Comparison of ENCODE assay signal across 9 cellular contexts in the genomic region with DNA sequence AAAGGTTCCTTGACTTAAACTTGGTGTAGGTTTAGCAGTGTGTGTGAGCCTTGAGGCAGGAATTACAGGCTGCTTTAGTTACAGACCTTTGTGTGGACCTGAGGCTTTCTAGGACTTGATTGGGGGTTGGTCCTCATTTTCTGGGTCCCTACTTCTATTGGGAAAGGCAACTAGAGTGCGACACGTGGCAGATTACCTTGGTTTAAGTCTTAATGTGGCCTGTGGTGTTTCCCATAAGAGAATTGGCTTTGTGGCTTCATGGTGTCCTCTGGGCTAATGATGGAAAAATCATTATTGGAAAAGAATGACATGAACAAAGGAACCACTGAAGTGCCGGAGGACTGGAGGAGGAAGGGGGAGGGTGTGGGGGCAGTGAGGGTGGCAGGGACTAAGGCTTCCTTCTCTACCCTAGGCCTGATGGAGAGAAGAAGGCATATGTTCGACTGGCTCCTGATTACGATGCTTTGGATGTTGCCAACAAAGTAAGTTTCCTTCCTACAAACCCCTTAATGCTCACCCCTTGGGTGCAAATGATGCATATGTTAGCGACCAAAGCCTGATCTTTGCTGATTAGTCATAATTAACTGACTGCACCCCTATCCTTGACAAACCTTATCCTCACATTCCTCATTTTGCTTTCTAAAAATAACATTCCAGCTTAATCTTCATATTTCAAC. TPM values are rescaled to one million over a fixed set of nuclear protein-coding genes. Genes with fewer than 3 reads are reported as not detected.
A peak's percentile ranks its signal among the peaks of the same experiment; 100 is the strongest.
DNase-seq lines count a peak whose midpoint lies in the region; ATAC-seq, FAIRE-seq and TF ChIP-seq lines count a peak whose summit lies in the region.
"Had no signal": no experiment of that assay in that cellular context is flagged by ENCODE, and none has a peak within 500 bp of the region (broad histone marks: within the 10 kb centered on the region; RNA-seq: fewer than 3 reads in every experiment).

No MANE protein-coding gene starts in this region.

- no peak; the same call in 1 of the 2 replicates for TF ChIP-seq POLR2A in GM12891 (IDR thresholded peaks at IDR 0.05; ENCODE audit: low read depth, low read length)

- CTCF ChIA-PET in RWPE1 (lab: Yijun Ruan, JAX) = no interaction called here

- TF ChIP-seq CTCF in RWPE1 (conservative IDR thresholded peaks at IDR 0.05; ENCODE audit: low read depth) = no peak
- TF ChIP-seq CTCF in glutamatergic neuron (IDR thresholded peaks at IDR 0.05; ENCODE audit: partially characterized antibody, unreplicated experiment) = no peak

- peaks cover 77% of the 10 kb centered on the region for H3K4me1 Mint-ChIP-seq in stimulated activated naive CD8-positive, alpha-beta T cell treated with anti-CD3 and anti-CD28 coated beads, Interleukin-15, Interleukin-2, amounts not matched to agents 100 ng/mL and 50 ng/mL, for 24 hours (ENCODE audit: low read depth)
- H3K4me1 Mint-ChIP-seq in glutamatergic neuron (ENCODE audit: low read depth, unreplicated experiment) = peaks cover 27% of the 10 kb centered on the region

- peaks cover 4% of the 10 kb centered on the region for H3K27me3 Mint-ChIP-seq in stimulated activated naive CD8-positive, alpha-beta T cell treated with anti-CD3 and anti-CD28 coated beads, Interleukin-15, Interleukin-2, amounts not matched to agents 100 ng/mL and 50 ng/mL, for 24 hours
- peaks cover 29% of the 10 kb centered on the region for H3K27me3 Mint-ChIP-seq in glutamatergic neuron (ENCODE audit: unreplicated experiment)

- H3K27ac ChIP-seq in RWPE1 = peak overlapping the region; percentile 99

- ATAC-seq in stimulated activated naive CD8-positive, alpha-beta T cell treated with anti-CD3 and anti-CD28 coated beads, Interleukin-15, Interleukin-2, amounts not matched to agents 100 U/mL and 50 U/mL, for 24 hours = no peak
- ATAC-seq in HG03108 (IDR thresholded peaks at IDR 0.05; ENCODE audit: unreplicated experiment) = no peak
- ATAC-seq in GM18907 (IDR thresholded peaks at IDR 0.05; ENCODE audit: unreplicated experiment) = no peak

- no peaks in the 10 kb centered on the region for H3K9me3 Mint-ChIP-seq in stimulated activated naive CD8-positive, alpha-beta T cell treated with anti-CD3 and anti-CD28 coated beads, Interleukin-15, Interleukin-2, amounts not matched to agents 100 ng/mL and 50 ng/mL, for 24 hours
- H3K9me3 Mint-ChIP-seq in glutamatergic neuron (ENCODE audit: unreplicated experiment) = peaks cover 26% of the 10 kb centered on the region

- H3K27ac Mint-ChIP-seq in stimulated activated naive CD8-positive, alpha-beta T cell treated with anti-CD3 and anti-CD28 coated beads, Interleukin-15, Interleukin-2, amounts not matched to agents 100 ng/mL and 50 ng/mL, for 24 hours = peak overlapping the region; percentile 82
- H3K27ac Mint-ChIP-seq in glutamatergic neuron (ENCODE audit: unreplicated experiment) = peak overlapping the region; percentile 53

- FAIRE-seq in GM12891 (lab: Jason Lieb, UNC) = no peak

- POLR2A ChIA-PET in RWPE1 (lab: Yijun Ruan, JAX; ENCODE audit: low non-redundant PET) = interaction anchor here (0.7 kb wide), 1 partner anchor 226 kb away, joined by 10 read pairs; no protein-coding TSS in a partner anchor

- peaks cover 59% of the 10 kb centered on the region for H3K36me3 Mint-ChIP-seq in stimulated activated naive CD8-positive, alpha-beta T cell treated with anti-CD3 and anti-CD28 coated beads, Interleukin-15, Interleukin-2, amounts not matched to agents 100 ng/mL and 50 ng/mL, for 24 hours (ENCODE audit: low read depth)
- H3K36me3 Mint-ChIP-seq in glutamatergic neuron (ENCODE audit: unreplicated experiment) = peaks cover 8% of the 10 kb centered on the region

- peak overlapping the region; percentile 99 for H3K4me3 Mint-ChIP-seq in stimulated activated naive CD8-positive, alpha-beta T cell treated with anti-CD3 and anti-CD28 coated beads, Interleukin-15, Interleukin-2, amounts not matched to agents 100 ng/mL and 50 ng/mL, for 24 hours
- H3K4me3 Mint-ChIP-seq in glutamatergic neuron (ENCODE audit: unreplicated experiment) = no peak overlapping the region

- DNase-seq in stimulated activated naive CD8-positive, alpha-beta T cell treated with anti-CD3 and anti-CD28 coated beads, Interleukin-15, Interleukin-2, amounts not matched to agents 100 U/mL and 50 U/mL, for 24 hours = no peak
- DNase-seq in RWPE1 (ENCODE audit: low spot score) = no peak
- DNase-seq in glutamatergic neuron = no peak
- no peak for DNase-seq in GM12891 (ENCODE audit: insufficient read length, low spot score)
- no peak for DNase-seq in hepatic stellate cell (ENCODE audit: low spot score)
- DNase-seq: NCI-H1092 treated with DMSO at 0.1 percent for 48 hours had no signal

TF ChIP-seq in GM12891, 5 proteins besides CTCF, POLR2A, EP300 and RAD21:
- TF ChIP-seq POLR2AphosphoS5 (IDR thresholded peaks at IDR 0.05; ENCODE audit: low read depth, low read length) (no peak; the same call in 1 of the 2 replicates), PAX5 (IDR thresholded peaks at IDR 0.05; ENCODE audit: insufficient read depth, low read length, severe bottlenecking) (no peak), POU2F2 (IDR thresholded peaks at IDR 0.05; ENCODE audit: low read depth, low read length) (no peak), TAF1 (IDR thresholded peaks at IDR 0.05; ENCODE audit: low read depth, low read length) (no peak), SPI1 (IDR thresholded peaks at IDR 0.05; ENCODE audit: low read depth, low read length) (no peak)

RNA-seq across cellular contexts. Expression of a gene that starts 2.7 kb away (rescaled TPM):
- total RNA-seq in glutamatergic neuron (ENCODE audit: unreplicated experiment) = 8.2 TPM
- 10.3 TPM for polyA plus RNA-seq in GM12891 (2012; ENCODE audit: low read depth, missing spikeins)

RNA-seq across cellular contexts. Expression of a gene that starts 3.5 kb away (rescaled TPM):
- 627 TPM for total RNA-seq in glutamatergic neuron (ENCODE audit: unreplicated experiment)
- 3,809 TPM for polyA plus RNA-seq in GM12891 (2012; ENCODE audit: low read depth, missing spikeins)

RNA-seq across cellular contexts. Expression of a gene that starts 5.3 kb away (rescaled TPM):
- total RNA-seq in glutamatergic neuron (ENCODE audit: unreplicated experiment) = 5.9 TPM
- polyA plus RNA-seq in GM12891 (2012; ENCODE audit: low read depth, missing spikeins) = 7.2 TPM

RNA-seq across cellular contexts. Expression of a gene that starts 5.6 kb away (rescaled TPM):
- 54.3 TPM for total RNA-seq in glutamatergic neuron (ENCODE audit: unreplicated experiment)
- polyA plus RNA-seq in GM12891 (2012; ENCODE audit: low read depth, missing spikeins) = 5.3 TPM

RNA-seq across cellular contexts. Expression of a gene that starts 11.6 kb away (rescaled TPM):
- total RNA-seq in glutamatergic neuron (ENCODE audit: unreplicated experiment) = 36.5 TPM
- polyA plus RNA-seq in GM12891 (2012; ENCODE audit: low read depth, missing spikeins) = 2.1 TPM
